Comparison of ENCODE assay signal across 11 cellular contexts in the genomic region with DNA sequence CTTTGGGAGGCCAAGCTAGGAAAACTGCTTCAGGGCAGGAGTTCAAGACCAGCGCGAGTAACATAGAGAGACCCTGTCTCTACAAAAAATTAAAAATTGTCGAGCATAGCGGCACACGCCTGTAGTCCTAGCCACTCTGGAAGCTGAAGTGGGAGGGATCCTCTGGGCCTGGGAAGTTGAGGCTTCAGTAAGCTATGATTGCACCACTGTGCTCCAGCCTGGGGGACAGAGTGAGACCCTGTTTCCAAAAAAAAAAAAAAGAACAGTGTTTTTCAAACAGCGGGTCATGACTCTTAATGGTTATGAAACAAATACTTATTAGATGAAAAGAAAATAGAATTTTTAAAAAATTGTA. TPM values are rescaled to one million over a fixed set of nuclear protein-coding genes. Genes with fewer than 3 reads are reported as not detected.
A peak's percentile ranks its signal among the peaks of the same experiment; 100 is the strongest.
DNase-seq lines count a peak whose midpoint lies in the region; ATAC-seq and TF ChIP-seq lines count a peak whose summit lies in the region.
"Had no signal": no experiment of that assay in that cellular context is flagged by ENCODE, and none has a peak within 500 bp of the region (broad histone marks: within the 10 kb centered on the region; RNA-seq: fewer than 3 reads in every experiment).

No MANE protein-coding gene starts in this region.

- TF ChIP-seq CTCF in CD8-positive, alpha-beta T cell (IDR thresholded peaks at IDR 0.05) = no peak
- no peak for TF ChIP-seq CTCF in MM.1S (IDR thresholded peaks at IDR 0.05; ENCODE audit: low read length)
- no peak for TF ChIP-seq CTCF in psoas muscle (IDR thresholded peaks at IDR 0.05)

- no peak for DNase-seq in CD8-positive, alpha-beta T cell
- DNase-seq in MM.1S = no peak
- DNase-seq in psoas muscle = no peak
- no peak for DNase-seq in ureter (ENCODE audit: low spot score)
- no peak for DNase-seq in stimulated activated naive CD4-positive, alpha-beta T cell (lab: John Stamatoyannopoulos, UW)
- no peak for DNase-seq in activated naive CD4-positive, alpha-beta T cell (lab: John Stamatoyannopoulos, UW)
- DNase-seq: KG1, NCI-H1105 treated with DMSO at 0.1 percent for 48 hours had no signal

- no peak for ATAC-seq in CD8-positive, alpha-beta T cell
- ATAC-seq in psoas muscle = no peak

- H3K4me1 Mint-ChIP-seq in CD8-positive, alpha-beta T cell (ENCODE audit: low read depth) = peaks cover 58% of the 10 kb centered on the region

- peaks cover 19% of the 10 kb centered on the region for H3K36me3 Mint-ChIP-seq in CD8-positive, alpha-beta T cell

- H3K4me1 ChIP-seq in CD8-positive, alpha-beta T cell (ENCODE audit: insufficient read depth, low read length) = peaks cover 70% of the 10 kb centered on the region
- peaks cover 26% of the 10 kb centered on the region for H3K4me1 ChIP-seq in MM.1S (ENCODE audit: low read length)
- H3K4me1 ChIP-seq in psoas muscle = peaks cover 21% of the 10 kb centered on the region

- no peak overlapping the region for H2AFZ ChIP-seq in MM.1S (ENCODE audit: low read length)

- H3K27me3 Mint-ChIP-seq in CD8-positive, alpha-beta T cell (ENCODE audit: low read depth) = no peaks in the 10 kb centered on the region

- no peaks in the 10 kb centered on the region for H3K9me2 ChIP-seq in MM.1S (replicated peaks; ENCODE audit: insufficient read depth, low read length)

- intact Hi-C loops in CD8-positive, alpha-beta T cell (cut with DNase I, micrococcal nuclease) = loop anchor here (5.0 to 10.0 kb wide), 2 partner anchors 530 to 1478 kb away; a partner anchor contains a TSS
- intact Hi-C loops in psoas muscle (cut with DNase I) = loop anchor here (5.0 kb wide), 3 partner anchors 47 to 67 kb away; no protein-coding TSS in a partner anchor

- no peaks in the 10 kb centered on the region for H3K9me3 ChIP-seq in CD8-positive, alpha-beta T cell (ENCODE audit: low read length)
- H3K9me3 ChIP-seq in MM.1S (replicated peaks; ENCODE audit: insufficient read depth, low read length) (no peaks in the 10 kb centered on the region), psoas muscle (no peaks in the 10 kb centered on the region)

- H3K9me3 Mint-ChIP-seq in CD8-positive, alpha-beta T cell = no peaks in the 10 kb centered on the region
- H3K9me3 Mint-ChIP-seq: CD14-positive monocyte had no signal

- peak overlapping the region; percentile 61 for H3K27ac Mint-ChIP-seq in CD8-positive, alpha-beta T cell

- CTCF ChIA-PET in CD8-positive, alpha-beta T cell (lab: Charles Lee) = interaction anchor here (0.8 to 8.1 kb wide), 3 partner anchors 15 to 68 kb away, joined by 3 to 61 read pairs (median 4); no protein-coding TSS in a partner anchor

- POLR2A ChIA-PET in CD8-positive, alpha-beta T cell (lab: Charles Lee) = interaction anchor here (0.6 to 1.2 kb wide), 4 partner anchors 14 to 35 kb away, joined by 3 to 6 read pairs (median 4); no protein-coding TSS in a partner anchor

- H3K27me3 ChIP-seq in CD8-positive, alpha-beta T cell (ENCODE audit: insufficient read depth, low read length) = no peaks in the 10 kb centered on the region
- no peaks in the 10 kb centered on the region for H3K27me3 ChIP-seq in MM.1S (replicated peaks; ENCODE audit: insufficient read depth, low read length)
- H3K27me3 ChIP-seq in psoas muscle (ENCODE audit: insufficient read depth in 3 of 3, low read length in 2 of 3) = no peaks in the 10 kb centered on the region

- no peak overlapping the region for H3K9ac ChIP-seq in MM.1S (ENCODE audit: low read length)

- no peak overlapping the region for H3K4me2 ChIP-seq in MM.1S (ENCODE audit: low read depth, low read length)

- H3K36me3 ChIP-seq in CD8-positive, alpha-beta T cell (ENCODE audit: insufficient read depth, low read length) = no peaks in the 10 kb centered on the region
- H3K36me3 ChIP-seq in MM.1S (replicated peaks; ENCODE audit: insufficient read depth, low read length) (no peaks in the 10 kb centered on the region), psoas muscle (ENCODE audit: insufficient read depth in 1 of 2, low read depth in 1 of 2) (no peaks in the 10 kb centered on the region)

- no peak overlapping the region for H3K4me3 ChIP-seq in CD8-positive, alpha-beta T cell (ENCODE audit: low read depth, low read length)
- H3K4me3 ChIP-seq in MM.1S (ENCODE audit: low read length) = no peak overlapping the region
- H3K4me3 ChIP-seq in psoas muscle = no peak overlapping the region

- H3K79me2 ChIP-seq in MM.1S (ENCODE audit: low read length) = peaks cover 27% of the 10 kb centered on the region

- H3F3A ChIP-seq in MM.1S (ENCODE audit: insufficient read depth, low read length) = peaks cover 43% of the 10 kb centered on the region

- H4K20me1 ChIP-seq in MM.1S (ENCODE audit: insufficient read depth, low read length) = no peaks in the 10 kb centered on the region

- WGBS in psoas muscle, 3 donors = 92 to 95% (median 92%) methylated on average over 6 of the region's 6 CpGs

- peak overlapping the region; percentile 86 for H3K4me3 Mint-ChIP-seq in CD8-positive, alpha-beta T cell

- H3K27ac ChIP-seq in CD8-positive, alpha-beta T cell (ENCODE audit: low read depth, low read length) = no peak overlapping the region
- H3K27ac ChIP-seq in MM.1S (ENCODE audit: low read length) = peak overlapping the region; percentile 80; the same call in 1 of the 2 replicates
- H3K27ac ChIP-seq in cingulate gyrus (ENCODE audit: low read depth, low read length) = peak overlapping the region; percentile 16
- H3K27ac ChIP-seq in psoas muscle = peak overlapping the region; percentile 95
- H3K27ac ChIP-seq: HL-60 had no signal

RNA-seq across cellular contexts. Expression of a gene that starts 2.3 kb away (rescaled TPM):
- 100 to 1,000 TPM; 475 to 490 TPM for total RNA-seq in CD8-positive, alpha-beta T cell
- total RNA-seq in psoas muscle (10 to 100 TPM; 25.6 to 40.4 (median 34.0) TPM), ureter (55.6 TPM)
- polyA plus RNA-seq in psoas muscle = 10 to 100 TPM; 18.7 to 38.0 (median 23.9) TPM

RNA-seq across cellular contexts. Expression of a gene that starts 56.2 kb away (rescaled TPM):
- total RNA-seq in CD8-positive, alpha-beta T cell = 100 to 1,000 TPM; 755 to 805 TPM
- total RNA-seq in psoas muscle (10 to 100 TPM; 24.2 to 40.5 (median 28.8) TPM), ureter (92.0 TPM)
- polyA plus RNA-seq in psoas muscle = 10 to 100 TPM; 14.0 to 23.7 (median 20.6) TPM
